ENCODE assay signal across 18 cellular contexts in the genomic region with DNA sequence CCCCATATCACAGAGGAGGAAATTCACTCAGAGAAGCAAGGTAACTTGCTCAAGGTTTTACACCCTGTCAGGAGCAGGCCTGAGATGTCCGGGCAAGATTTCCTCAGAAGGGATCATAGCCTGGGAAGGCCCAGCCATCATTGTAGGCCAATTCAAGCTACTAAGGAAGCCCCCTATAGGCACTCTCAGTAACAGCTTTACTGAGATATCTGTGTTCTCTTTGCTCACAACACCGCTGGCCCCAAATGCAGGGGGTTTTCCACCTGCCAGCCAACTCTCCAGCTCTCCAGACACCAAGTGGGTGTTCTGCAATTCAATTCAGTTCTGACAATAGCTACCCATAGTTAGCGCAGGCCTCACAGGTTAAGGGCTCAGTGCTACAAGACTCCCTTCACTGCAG.
"Had no signal": no experiment of that assay in that cellular context is flagged by ENCODE, and none has a peak within 500 bp of the region (broad histone marks: within the 10 kb centered on the region; RNA-seq: fewer than 3 reads in every experiment).

No MANE protein-coding gene starts in this region.

- ATAC-seq: activated CD4-positive, CD25-positive, alpha-beta regulatory T cell treated with anti-CD3 and anti-CD28 coated beads, Interleukin-2, amount 50 U/mL, for 24 hours; heart right ventricle; left lobe of liver; stimulated activated naive CD8-positive, alpha-beta T cell treated with anti-CD3 and anti-CD28 coated beads, Interleukin-15, Interleukin-2, amounts not matched to agents 100 U/mL and 50 U/mL, for 24 hours had no signal

- H3K27ac ChIP-seq: ascending aorta, breast epithelium, heart right ventricle, neutrophil, right atrium auricular region, skin epidermis had no signal

- H3K4me1 ChIP-seq: ascending aorta, breast epithelium, heart right ventricle, right atrium auricular region had no signal

- H3K4me1 Mint-ChIP-seq: activated naive CD4-positive, alpha-beta T cell treated with anti-CD3 and anti-CD28 coated beads, Interleukin-2, amount 10 ng/mL, durations not matched to agents 7 days and 5 days had no signal

- H3K4me3 ChIP-seq: ascending aorta, breast epithelium, heart right ventricle, right atrium auricular region, skin epidermis had no signal

- DNase-seq: activated naive CD4-positive, alpha-beta T cell treated with anti-CD3 and anti-CD28 coated beads, Interleukin-2, amount 10 ng/mL, durations not matched to agents 7 days and 5 days; activated T-cell treated with anti-CD3 and anti-CD28 coated beads for 4 hours; cerebellar nuclear complex; effector memory CD4-positive, alpha-beta T cell; foreskin melanocyte; heart right ventricle; islet precursor cell; stimulated activated naive CD8-positive, alpha-beta T cell treated with anti-CD3 and anti-CD28 coated beads, Interleukin-15, Interleukin-2, amounts not matched to agents 100 U/mL and 50 U/mL, for 24 hours; trophoblast cell had no signal

- H3K9me3 Mint-ChIP-seq: activated naive CD4-positive, alpha-beta T cell treated with anti-CD3 and anti-CD28 coated beads, Interleukin-2, amount 10 ng/mL, durations not matched to agents 7 days and 5 days; activated T-helper 2 cell treated with anti-CD3 and anti-CD28 coated beads, Interferon-gamma antibody, Interleukin-2, Interleukin-4, amounts not matched to agents 10 μg/mL and 5 μg/mL and 100 μg/mL, durations not matched to agents 14 hours and 24 hours and 36 hours; dendritic cell treated with granulocyte-macrophage colony-stimulating factor and Interleukin-4, amounts not matched to agents 40 ng/mL and 50 ng/mL, for 4 days had no signal

- H3K27me3 ChIP-seq: ascending aorta, breast epithelium, right atrium auricular region had no signal

- H3K36me3 ChIP-seq: ascending aorta, breast epithelium, heart right ventricle, neutrophil, right atrium auricular region had no signal

- H3K9me3 ChIP-seq: ascending aorta, neutrophil, right atrium auricular region had no signal

- H3K27ac Mint-ChIP-seq: activated naive CD4-positive, alpha-beta T cell treated with anti-CD3 and anti-CD28 coated beads, Interleukin-2, amount 10 ng/mL, durations not matched to agents 7 days and 5 days; activated T-helper 2 cell treated with anti-CD3 and anti-CD28 coated beads, Interferon-gamma antibody, Interleukin-2, Interleukin-4, amounts not matched to agents 10 μg/mL and 5 μg/mL and 100 μg/mL, durations not matched to agents 14 hours and 24 hours and 36 hours; dendritic cell treated with granulocyte-macrophage colony-stimulating factor and Interleukin-4, amounts not matched to agents 40 ng/mL and 50 ng/mL, for 4 days had no signal

- H3K4me3 Mint-ChIP-seq: activated naive CD4-positive, alpha-beta T cell treated with anti-CD3 and anti-CD28 coated beads, Interleukin-2, amount 10 ng/mL, durations not matched to agents 7 days and 5 days; dendritic cell treated with granulocyte-macrophage colony-stimulating factor and Interleukin-4, amounts not matched to agents 40 ng/mL and 50 ng/mL, for 4 days had no signal

- H3K36me3 Mint-ChIP-seq: activated naive CD4-positive, alpha-beta T cell treated with anti-CD3 and anti-CD28 coated beads, Interleukin-2, amount 10 ng/mL, durations not matched to agents 7 days and 5 days had no signal
